Comparison of ENCODE assay signal across 8 cellular contexts in the genomic region with DNA sequence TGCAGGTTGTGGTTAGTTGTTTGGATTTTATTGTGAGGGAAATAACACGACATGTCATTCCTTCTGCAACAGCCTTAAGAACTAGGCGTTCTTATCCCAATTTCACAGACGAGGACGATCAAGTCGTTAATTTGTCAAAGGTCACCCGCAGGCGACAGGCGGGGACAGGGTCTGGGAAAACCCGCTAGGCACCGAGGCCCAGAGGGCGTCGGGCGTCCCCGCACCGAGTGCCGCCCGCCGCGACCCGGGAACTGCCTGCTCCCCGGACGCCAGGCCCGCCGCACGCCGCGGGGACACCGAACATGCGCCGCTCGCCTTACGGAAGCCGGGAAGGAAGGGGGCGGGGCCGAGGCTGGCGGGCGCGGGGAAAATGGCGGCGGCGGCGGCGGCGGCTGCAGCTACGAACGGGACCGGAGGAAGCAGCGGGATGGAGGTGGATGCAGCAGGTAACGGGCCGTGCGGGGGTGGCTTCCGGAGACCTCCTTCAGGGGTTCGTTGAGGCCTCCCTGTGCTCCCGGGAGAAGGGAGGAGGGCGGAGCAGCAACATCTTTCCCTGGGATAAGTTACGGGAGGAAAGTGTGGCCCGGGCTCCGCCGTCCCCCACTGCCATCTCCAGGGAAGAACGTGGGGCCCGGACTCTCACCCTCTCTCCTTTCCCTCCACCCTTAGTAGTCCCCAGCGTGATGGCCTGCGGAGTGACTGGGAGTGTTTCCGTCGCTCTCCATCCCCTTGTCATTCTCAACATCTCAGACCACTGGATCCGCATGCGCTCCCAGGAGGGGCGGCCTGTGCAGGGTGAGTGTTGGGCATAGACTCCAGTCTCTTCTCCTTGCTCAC. TPM values are rescaled to one million over a fixed set of nuclear protein-coding genes. Genes with fewer than 3 reads are reported as not detected.
DNase-seq lines count a peak whose midpoint lies in the region; ATAC-seq and TF ChIP-seq lines count a peak whose summit lies in the region.

A gene (plus strand): TSS at position 349 of the 837 bp plus-strand sequence. CDS start 22 bp downstream, at position 371.

- peak within 1 kb of the TSS; percentile 95 for H3K4me3 ChIP-seq in HUES48 (ENCODE audit: low read depth, low read length)
- peak within 1 kb of the TSS; percentile 81 to 84 for H3K4me3 ChIP-seq in Panc1 (ENCODE audit: low read depth in 2 of 2, low read length in 2 of 2)
- H3K4me3 ChIP-seq in naive thymus-derived CD4-positive, alpha-beta T cell (ENCODE audit: low read length), result peak within 1 kb of the TSS; percentile 61

- peak within 1 kb of the TSS; percentile 91 for H3K27ac ChIP-seq in HUES48 (ENCODE audit: low read depth, low read length)
- H3K27ac ChIP-seq in Panc1 (ENCODE audit: low read length), result peak within 1 kb of the TSS; percentile 96
- peak within 1 kb of the TSS; percentile 87 for H3K27ac ChIP-seq in naive thymus-derived CD4-positive, alpha-beta T cell (ENCODE audit: low read depth, low read length)

- intact Hi-C loops in Panc1 (cut with micrococcal nuclease; ENCODE audit: unreplicated experiment), result loop anchor here (10.0 kb wide), 1 partner anchor 94 kb away; no protein-coding TSS in a partner anchor
- intact Hi-C loops in naive thymus-derived CD4-positive, alpha-beta T cell (cut with micrococcal nuclease), result loop anchor here (1.0 to 10.0 kb wide), 6 partner anchors 8 to 684 kb away; a partner anchor contains a TSS

- H3K36me3 Mint-ChIP-seq in naive thymus-derived CD4-positive, alpha-beta T cell, result peaks cover 0 to 34% (median 14%) of the 10 kb centered on the region in 5 donors
- peaks cover 65% of the 10 kb centered on the region for H3K36me3 Mint-ChIP-seq in stimulated activated effector memory CD8-positive, alpha-beta T cell treated with anti-CD3 and anti-CD28 coated beads, Interleukin-12 subunit alpha, Interleukin-12 subunit beta, amount 100 ng/mL, for 72 hours

- H3K9ac ChIP-seq in HUES48 (ENCODE audit: low read depth, low read length), result peak within 1 kb of the TSS; percentile 91

- H3K27me3 ChIP-seq in HUES48 (ENCODE audit: control insufficient read depth, insufficient read depth, low read length) (no peaks in the 10 kb centered on the region), Panc1 (ENCODE audit: control insufficient read depth, insufficient read depth, low read length) (no peaks in the 10 kb centered on the region)
- H3K27me3 ChIP-seq in naive thymus-derived CD4-positive, alpha-beta T cell (ENCODE audit: control insufficient read depth in 2 of 2, insufficient read depth in 2 of 2, low read length in 2 of 2), result no peaks in the 10 kb centered on the region

- no TSS peak for BruUV-seq in Panc1 (replicated peaks; lab: Mats Ljungman, UMichigan)

- no peaks in the 10 kb centered on the region for H3K9me3 ChIP-seq in HUES48 (ENCODE audit: control insufficient read depth, insufficient read depth, low read length)
- H3K9me3 ChIP-seq in Panc1 (ENCODE audit: control insufficient read depth, insufficient read depth, low read depth, low read length), result no peaks in the 10 kb centered on the region
- H3K9me3 ChIP-seq in naive thymus-derived CD4-positive, alpha-beta T cell (ENCODE audit: control insufficient read depth in 2 of 3, low read length in 3 of 3), result no peaks in the 10 kb centered on the region

- H3K4me1 ChIP-seq in HUES48 (ENCODE audit: control insufficient read depth, insufficient read depth, low read length), result peaks cover 7% of the 10 kb centered on the region; the same call in 1 of the 2 replicates
- peaks cover 27% of the 10 kb centered on the region for H3K4me1 ChIP-seq in Panc1 (ENCODE audit: control insufficient read depth, insufficient read depth, low read length)
- peaks cover 6 to 11% of the 10 kb centered on the region in 2 donors for H3K4me1 ChIP-seq in naive thymus-derived CD4-positive, alpha-beta T cell (ENCODE audit: control insufficient read depth in 2 of 2, insufficient read depth in 2 of 2, low read length in 2 of 2)

- CTCF ChIA-PET in Panc1 (lab: Charles Lee), result no interaction called here
- CTCF ChIA-PET in naive thymus-derived CD4-positive, alpha-beta T cell (lab: Charles Lee), result interaction anchor here (0.6 to 1.2 kb wide), 2 partner anchors 42 to 531 kb away, joined by 3 to 4 read pairs; no protein-coding TSS in a partner anchor

- peak within 1 kb of the TSS; percentile 89 to 96 (median 94) for H3K27ac Mint-ChIP-seq in naive thymus-derived CD4-positive, alpha-beta T cell
- H3K27ac Mint-ChIP-seq in stimulated activated effector memory CD8-positive, alpha-beta T cell treated with anti-CD3 and anti-CD28 coated beads, Interleukin-12 subunit alpha, Interleukin-12 subunit beta, amount 100 ng/mL, for 72 hours, result peak within 1 kb of the TSS; percentile 91

- peak; percentile 79 for DNase-seq in NK-92 treated with Interleukin-12 subunit alpha and Interleukin-12 subunit beta, amount 100 ng/mL, for 24 hours (lab: John Stamatoyannopoulos, UW)
- DNase-seq in NK-92 (lab: John Stamatoyannopoulos, UW; ENCODE audit: unreplicated experiment) (no peak), Panc1 (ENCODE audit: low read depth, low spot score) (no peak), fibroblast of gingiva (ENCODE audit: low read depth) (peak; percentile 79)
- peak; percentile 74 to 82 for DNase-seq in activated T-helper 1 cell treated with anti-CD3 and anti-CD28 coated beads, Interleukin-2, amount 50 U/mL, for 16 hours (ENCODE audit: low read depth in 1 of 2, low spot score in 1 of 2)
- peak; percentile 78 to 96 (median 86) for DNase-seq in naive thymus-derived CD4-positive, alpha-beta T cell
- DNase-seq in stimulated activated effector memory CD8-positive, alpha-beta T cell treated with anti-CD3 and anti-CD28 coated beads, Interleukin-12 subunit alpha, Interleukin-12 subunit beta, amount 100 ng/mL, for 72 hours (ENCODE audit: low spot score in 2 of 2), result peak; percentile 90 to 93

- H3K4me1 Mint-ChIP-seq in naive thymus-derived CD4-positive, alpha-beta T cell, result peaks cover 11 to 40% (median 20%) of the 10 kb centered on the region in 7 donors
- H3K4me1 Mint-ChIP-seq in stimulated activated effector memory CD8-positive, alpha-beta T cell treated with anti-CD3 and anti-CD28 coated beads, Interleukin-12 subunit alpha, Interleukin-12 subunit beta, amount 100 ng/mL, for 72 hours, result peaks cover 30% of the 10 kb centered on the region

- in situ Hi-C loops in Panc1 (cut with HindIII; ENCODE audit: low pct_unique_long_range_greater_than_20kb, low sequenced_read_pairs), result no loop called here

- H3K36me3 ChIP-seq in HUES48 (ENCODE audit: control insufficient read depth, insufficient read depth, low read length) (peaks cover 37% of the 10 kb centered on the region), Panc1 (ENCODE audit: control insufficient read depth, insufficient read depth, low read length) (peaks cover 3% of the 10 kb centered on the region)
- H3K36me3 ChIP-seq in naive thymus-derived CD4-positive, alpha-beta T cell (ENCODE audit: control insufficient read depth in 2 of 3, insufficient read depth in 3 of 3, low read length in 3 of 3), result peaks cover 0 to 40% (median 10%) of the 10 kb centered on the region in 3 experiments

- peak within 1 kb of the TSS; percentile 82 to 96 (median 90) for H3K4me3 Mint-ChIP-seq in naive thymus-derived CD4-positive, alpha-beta T cell
- H3K4me3 Mint-ChIP-seq in stimulated activated effector memory CD8-positive, alpha-beta T cell treated with anti-CD3 and anti-CD28 coated beads, Interleukin-12 subunit alpha, Interleukin-12 subunit beta, amount 100 ng/mL, for 72 hours, result peak within 1 kb of the TSS; percentile 87

- H3K9me3 Mint-ChIP-seq in naive thymus-derived CD4-positive, alpha-beta T cell, result peaks cover 0 to 11% (median 0%) of the 10 kb centered on the region in 11 donors
- no peaks in the 10 kb centered on the region for H3K9me3 Mint-ChIP-seq in stimulated activated effector memory CD8-positive, alpha-beta T cell treated with anti-CD3 and anti-CD28 coated beads, Interleukin-12 subunit alpha, Interleukin-12 subunit beta, amount 100 ng/mL, for 72 hours

- TF ChIP-seq CTCF in Panc1 (IDR thresholded peaks at IDR 0.05), result no peak

- POLR2A ChIA-PET in Panc1 (lab: Charles Lee), result interaction anchor here (1.2 kb wide), 1 partner anchor 11 kb away, joined by 4 read pairs; no protein-coding TSS in a partner anchor
- POLR2A ChIA-PET in naive thymus-derived CD4-positive, alpha-beta T cell (lab: Charles Lee), result interaction anchor here (0.7 to 5.2 kb wide), 10 partner anchors 9 to 531 kb away, joined by 3 to 59 read pairs (median 3); a partner anchor contains a TSS

- H3K27me3 Mint-ChIP-seq in naive thymus-derived CD4-positive, alpha-beta T cell, result peaks cover 0 to 12% (median 0%) of the 10 kb centered on the region in 5 donors

- ATAC-seq in Panc1, result peak; percentile 63
- ATAC-seq in naive thymus-derived CD4-positive, alpha-beta T cell, result peak; percentile 95
- ATAC-seq in stimulated activated effector memory CD8-positive, alpha-beta T cell treated with anti-CD3 and anti-CD28 coated beads, Interleukin-12 subunit alpha, Interleukin-12 subunit beta, amount 100 ng/mL, for 72 hours, result peak; percentile 73

RNA-seq across cellular contexts. Expression of the gene that starts here (rescaled TPM):
- total RNA-seq in Panc1 (2021; ENCODE audit: unreplicated experiment), result 182 TPM
- polyA plus RNA-seq in Panc1 (2012; ENCODE audit: insufficient read length), result 323 TPM
- 100 to 1,000 TPM in 1 of 5 experiments, 10 to 100 TPM in 4; 65.7 to 103 (median 80.1) TPM for total RNA-seq in naive thymus-derived CD4-positive, alpha-beta T cell
- polyA plus RNA-seq in naive thymus-derived CD4-positive, alpha-beta T cell, result 100 to 1,000 TPM; 110 to 122 TPM

Comparison
In these comparisons a context has a peak if more than half of its experiments do, and no peak if none do; other contexts are left out.
1. DNase-seq: peak in NK-92 treated with Interleukin-12 subunit alpha and Interleukin-12 subunit beta, amount 100 ng/mL, for 24 hours (single experiment), activated T-helper 1 cell treated with anti-CD3 and anti-CD28 coated beads, Interleukin-2, amount 50 U/mL, for 16 hours (2 of 2), fibroblast of gingiva (single experiment), naive thymus-derived CD4-positive, alpha-beta T cell (9 of 9) and stimulated activated effector memory CD8-positive, alpha-beta T cell treated with anti-CD3 and anti-CD28 coated beads, Interleukin-12 subunit alpha, Interleukin-12 subunit beta, amount 100 ng/mL, for 72 hours (2 of 2); none in NK-92 (single experiment) and Panc1 (single experiment).
2. Peak in every context shown above with its lines, with median percentiles within 50 percentile points of each other: H3K27ac ChIP-seq, H3K4me3 ChIP-seq and ATAC-seq.